Comparison of ENCODE assay signal across 13 cellular contexts in genomic region chr7:88200793-88201192, GRCh38. TPM values are rescaled to one million over a fixed set of nuclear protein-coding genes. Genes with fewer than 3 reads are reported as not detected.
DNase-seq lines count a peak whose midpoint lies in the region; ATAC-seq, FAIRE-seq and TF ChIP-seq lines count a peak whose summit lies in the region.
"Had no signal": no experiment of that assay in that cellular context is flagged by ENCODE, and none has a peak within 500 bp of the region (broad histone marks: within the 10 kb centered on the region; RNA-seq: fewer than 3 reads in every experiment).

No MANE protein-coding gene starts in this region.

- H2BK15ac ChIP-seq in H1 (ENCODE audit: low read length): no peak overlapping the region

- FAIRE-seq in H1 (lab: Jason Lieb, UNC): peak; percentile 88

- no peak overlapping the region for H2AK5ac ChIP-seq in H1 (ENCODE audit: low read depth, low read length)

- intact Hi-C loops in activated naive CD4-positive, alpha-beta T cell treated with anti-CD3 and anti-CD28 coated beads for 36 hours (cut with micrococcal nuclease): no loop called here

- H2BK5ac ChIP-seq in H1 (ENCODE audit: low read depth, low read length): no peak overlapping the region

- H3K23me2 ChIP-seq in H1 (ENCODE audit: low read depth, low read length): no peaks in the 10 kb centered on the region

- H3K4me3 ChIP-seq in HUES48 (ENCODE audit: low read depth, low read length) (no peak overlapping the region), H1 (ENCODE audit: extremely low read depth in 1 of 4, insufficient read depth in 2 of 4, low read depth in 3 of 4, low read length in 4 of 4) (peak overlapping the region in 1 of 4 experiments; percentile 30; a peak in 1 of 8 replicates)
- H3K4me3 ChIP-seq: psoas muscle had no signal

- H2BK12ac ChIP-seq in H1 (ENCODE audit: low read depth, low read length): no peak overlapping the region

- H3K23ac ChIP-seq in H1 (ENCODE audit: insufficient read length): no peak overlapping the region

- H3K56ac ChIP-seq in H1 (replicated peaks; ENCODE audit: insufficient read length, low read depth, low read length): no peak overlapping the region

- H3K79me1 ChIP-seq in H1 (ENCODE audit: low read depth, low read length): no peaks in the 10 kb centered on the region

- H3K4me3 Mint-ChIP-seq in activated naive CD4-positive, alpha-beta T cell treated with anti-CD3 and anti-CD28 coated beads for 36 hours: no peak overlapping the region
- H3K4me3 Mint-ChIP-seq: activated T-cell treated with anti-CD3 and anti-CD28 coated beads, Interleukin-2, amount 50 U/mL, for 72 hours had no signal

- H3K9me3 Mint-ChIP-seq in activated naive CD4-positive, alpha-beta T cell treated with anti-CD3 and anti-CD28 coated beads for 36 hours: no peaks in the 10 kb centered on the region
- H3K9me3 Mint-ChIP-seq: activated T-cell treated with anti-CD3 and anti-CD28 coated beads, Interleukin-2, amount 50 U/mL, for 72 hours had no signal

- no peak overlapping the region for H2BK20ac ChIP-seq in H1 (ENCODE audit: low read length)

- H3K4me1 Mint-ChIP-seq in activated naive CD4-positive, alpha-beta T cell treated with anti-CD3 and anti-CD28 coated beads for 36 hours (ENCODE audit: low read depth): peaks cover 13% of the 10 kb centered on the region

- no peak overlapping the region for H2AFZ ChIP-seq in H1 (ENCODE audit: low read length)

- H4K91ac ChIP-seq in H1 (replicated peaks; ENCODE audit: insufficient read length, low read length): no peak overlapping the region

- CTCF ChIA-PET in H1 (lab: Charles Lee; ENCODE audit: partially characterized antibody): interaction anchor here (0.7 kb wide), 1 partner anchor 10 kb away, joined by 3 read pairs; no protein-coding TSS in a partner anchor
- CTCF ChIA-PET in activated naive CD4-positive, alpha-beta T cell treated with anti-CD3 and anti-CD28 coated beads for 36 hours (lab: Charles Lee): no interaction called here

- 0 out of 4 replicates have a peak, but pooled peaks of 1 of the 3 experiments have one; percentile 5 for TF ChIP-seq CTCF in H1 (IDR thresholded peaks at IDR 0.05; ENCODE audit: control extremely low read depth in 1 of 3, insufficient read depth in 1 of 3, low read depth in 1 of 3, low read length in 3 of 3)

- WGBS in H1 (ENCODE audit: extremely low coverage in 1 of 2, insufficient coverage in 1 of 2, insufficient read length in 1 of 2, insufficient replicate concordance in 2 of 2, low coverage in 1 of 2, low lambda C conversion rate in 2 of 2, missing lambda C conversion rate in 1 of 2), 2 experiments: 24% methylated on average over 4 of the region's 4 CpGs; no CpG with 5 or more reads in 1 of the 2 experiments

- H3K4me2 ChIP-seq in H1 (ENCODE audit: insufficient read depth in 1 of 2, low read depth in 2 of 2, low read length in 2 of 2): peak overlapping the region; percentile 44 to 48; a peak in 2 of 4 replicates

- H3K14ac ChIP-seq in H1 (ENCODE audit: insufficient read length): no peak overlapping the region

- no peak overlapping the region for H4K8ac ChIP-seq in H1 (ENCODE audit: extremely low read depth, insufficient read depth, low read length)

- no peak overlapping the region for H4K5ac ChIP-seq in H1 (ENCODE audit: insufficient read length, low read depth, low read length)

- peaks cover 23% of the 10 kb centered on the region for H3K36me3 Mint-ChIP-seq in activated naive CD4-positive, alpha-beta T cell treated with anti-CD3 and anti-CD28 coated beads for 36 hours (ENCODE audit: low read depth)

- no peak overlapping the region for H2BK120ac ChIP-seq in H1 (replicated peaks; ENCODE audit: low read depth, low read length)

- no peak overlapping the region for H3K18ac ChIP-seq in H1 (ENCODE audit: extremely low read depth, low read length)

- H3K27ac ChIP-seq in HUES48 (ENCODE audit: low read depth, low read length): peak overlapping the region; percentile 79
- no peak overlapping the region for H3K27ac ChIP-seq in H1 (ENCODE audit: low read depth, low read length)
- H3K27ac ChIP-seq: psoas muscle had no signal

- TF ChIP-seq POLR2A in H1 (IDR thresholded peaks at IDR 0.05; ENCODE audit: control extremely low read depth in 1 of 2, low read depth in 2 of 2, low read length in 2 of 2): no peak

- H3K27me3 Mint-ChIP-seq in activated naive CD4-positive, alpha-beta T cell treated with anti-CD3 and anti-CD28 coated beads for 36 hours (ENCODE audit: low read depth): no peaks in the 10 kb centered on the region

- H3K9ac ChIP-seq in HUES48 (ENCODE audit: low read depth, low read length) (no peak overlapping the region), H1 (replicated peaks in 1 of 4; ENCODE audit: extremely low read depth in 1 of 4, low read depth in 3 of 4, low read length in 3 of 4) (no peak overlapping the region; a peak in 1 of 7 replicates)

- H3K4me1 ChIP-seq in HUES48 (ENCODE audit: control insufficient read depth, insufficient read depth, low read length): peaks cover 26% of the 10 kb centered on the region
- peaks cover 0 to 12% (median 11%) of the 10 kb centered on the region in 4 experiments; a peak in 3 of 7 replicates for H3K4me1 ChIP-seq in H1 (replicated peaks in 1 of 4; ENCODE audit: control insufficient read depth in 3 of 4, insufficient read depth in 4 of 4, low read length in 3 of 4)
- H3K4me1 ChIP-seq: psoas muscle had no signal

- TF ChIP-seq RAD21 in H1 (IDR thresholded peaks at IDR 0.05 in 1 of 2, conservative IDR thresholded peaks at IDR 0.05 in 1 of 2; ENCODE audit: low read depth in 2 of 2, low read length in 2 of 2): no peak

- no peak for ATAC-seq in GM19023 (IDR thresholded peaks at IDR 0.05; ENCODE audit: unreplicated experiment)
- ATAC-seq in GM19395 (IDR thresholded peaks at IDR 0.05; ENCODE audit: unreplicated experiment): no peak
- ATAC-seq: activated CD4-positive, CD25-positive, alpha-beta regulatory T cell treated with anti-CD3 and anti-CD28 coated beads, Interleukin-2, amount 50 U/mL, for 24 hours; activated T-cell treated with anti-CD3 and anti-CD28 coated beads, Interleukin-2, amount 50 U/mL, for 72 hours; psoas muscle had no signal

- H3K27ac Mint-ChIP-seq in activated naive CD4-positive, alpha-beta T cell treated with anti-CD3 and anti-CD28 coated beads for 36 hours: no peak overlapping the region
- H3K27ac Mint-ChIP-seq: activated T-cell treated with anti-CD3 and anti-CD28 coated beads, Interleukin-2, amount 50 U/mL, for 72 hours had no signal

- H3K79me2 ChIP-seq in H1 (ENCODE audit: control insufficient read depth in 1 of 2, insufficient read depth in 2 of 2, low read length in 2 of 2): no peaks in the 10 kb centered on the region

- H3K9me3 ChIP-seq in HUES48 (ENCODE audit: control insufficient read depth, insufficient read depth, low read length) (no peaks in the 10 kb centered on the region), H1 (ENCODE audit: insufficient read depth in 2 of 2, low read depth in 1 of 2, low read length in 1 of 2) (no peaks in the 10 kb centered on the region)
- H3K9me3 ChIP-seq: psoas muscle had no signal

- H3K36me3 ChIP-seq in HUES48 (ENCODE audit: control insufficient read depth, insufficient read depth, low read length) (peaks cover 33% of the 10 kb centered on the region), H1 (ENCODE audit: control insufficient read depth in 2 of 4, insufficient read depth in 4 of 4, low read length in 3 of 4) (peaks cover 0 to 29% (median 16%) of the 10 kb centered on the region in 4 experiments; a peak in 5 of 8 replicates)

- H3K27me3 ChIP-seq in HUES48 (ENCODE audit: control insufficient read depth, insufficient read depth, low read length): no peaks in the 10 kb centered on the region
- no peaks in the 10 kb centered on the region for H3K27me3 ChIP-seq in H1 (replicated peaks in 1 of 4; ENCODE audit: control insufficient read depth in 3 of 4, extremely low read depth in 1 of 4, insufficient read depth in 3 of 4, low read length in 3 of 4)

- DNase-seq in Ammon's horn (ENCODE audit: low spot score) (peak; percentile 13), NCI-H345 (lab: John Stamatoyannopoulos, UW) (peak; percentile 91), H1 (ENCODE audit: low read depth in 1 of 2, low spot score in 2 of 2) (no peak), GM19240 (ENCODE audit: insufficient read length, low spot score) (no peak)
- no peak for DNase-seq in activated naive CD4-positive, alpha-beta T cell treated with anti-CD3 and anti-CD28 coated beads for 36 hours
- DNase-seq: activated T-cell treated with anti-CD3 and anti-CD28 coated beads, Interleukin-2, amount 50 U/mL, for 72 hours; psoas muscle; stimulated activated CD4-positive, alpha-beta T cell treated with anti-CD3 and anti-CD28 coated beads, Interleukin-2, amount 100 ng/mL, for 24 hours; SW 1271 had no signal

- no peak overlapping the region for H3K4ac ChIP-seq in H1 (replicated peaks; ENCODE audit: insufficient read length, low read depth, low read length)

- POLR2A ChIA-PET in H1 (lab: Charles Lee; ENCODE audit: partially characterized antibody): no interaction called here

- peak in 1 of 2 experiments; percentile 70; a peak in 1 of 3 replicates for TF ChIP-seq EP300 in H1 (IDR thresholded peaks at IDR 0.05; ENCODE audit: borderline replicate concordance in 1 of 2, low read depth in 2 of 2, low read length in 2 of 2)

- H4K20me1 ChIP-seq in H1 (replicated peaks in 1 of 2; ENCODE audit: control insufficient read depth in 1 of 2, insufficient read depth in 2 of 2, low read length in 2 of 2): no peaks in the 10 kb centered on the region

TF ChIP-seq in H1, 55 proteins besides CTCF, POLR2A, EP300 and RAD21 (continues in another document):
- TF ChIP-seq POLR2AphosphoS5 (IDR thresholded peaks at IDR 0.05; ENCODE audit: low read depth, low read length): 0 out of 2 replicates have a peak, but pooled peaks have one; percentile 23
- TF ChIP-seq TCF12 (IDR thresholded peaks at IDR 0.05; ENCODE audit: low read depth, low read length): peak; percentile 89; the same call in 1 of the 2 replicates
- TF ChIP-seq MAX (IDR thresholded peaks at IDR 0.05): peak; percentile 66

RNA-seq across cellular contexts. Expression of gene SRI, which starts 19.0 kb away (rescaled TPM):
- 168 and 170 TPM in 2 replicates for total RNA-seq in H1 (2021; fragmentation: NEBNext Ultra II Directional; extraction: Animal tissue kit (Norgen Biotek cat#: 25700))
- polyA plus RNA-seq in H1 (2011; rRNA removed): 64.8 and 118 TPM in 2 replicates
- polyA plus RNA-seq in H1 (2011; cell fraction: cytosol; rRNA removed): 103 TPM
- polyA plus RNA-seq in H1 (2011; cell fraction: nucleus; rRNA removed): 83.2 TPM
- 201 to 235 TPM (median 212 TPM) in 4 replicates for polyA plus RNA-seq in H1 (2012, experiment 1 of 2)
- polyA plus RNA-seq in H1 (2012, experiment 2 of 2): 83.4 TPM
- polyA plus RNA-seq in H1 (2013, experiment 1 of 2): 129 TPM
- 133 TPM for polyA plus RNA-seq in H1 (2013, experiment 2 of 2)
- polyA minus RNA-seq in H1 (2011; rRNA and poly(A)+ RNA removed): 72.3 and 82.0 TPM in 2 replicates
- polyA minus RNA-seq in H1 (2011; cell fraction: cytosol; rRNA and poly(A)+ RNA removed): 46.0 TPM
- polyA minus RNA-seq in H1 (2011; cell fraction: nucleus; rRNA and poly(A)+ RNA removed): 31.3 TPM
- total RNA-seq in activated naive CD4-positive, alpha-beta T cell treated with anti-CD3 and anti-CD28 coated beads for 36 hours: 100 to 1,000 TPM; 152 to 168 TPM

Comparison
In these comparisons a context has a peak if more than half of its experiments do, and no peak if none do; other contexts are left out.
1. DNase-seq: peak in Ammon's horn (single experiment) and NCI-H345 (single experiment); none in H1 (0 of 2), activated naive CD4-positive, alpha-beta T cell treated with anti-CD3 and anti-CD28 coated beads for 36 hours (single experiment) and GM19240 (single experiment).